8 cellular contexts compared by ENCODE assay signal in the genomic region with DNA sequence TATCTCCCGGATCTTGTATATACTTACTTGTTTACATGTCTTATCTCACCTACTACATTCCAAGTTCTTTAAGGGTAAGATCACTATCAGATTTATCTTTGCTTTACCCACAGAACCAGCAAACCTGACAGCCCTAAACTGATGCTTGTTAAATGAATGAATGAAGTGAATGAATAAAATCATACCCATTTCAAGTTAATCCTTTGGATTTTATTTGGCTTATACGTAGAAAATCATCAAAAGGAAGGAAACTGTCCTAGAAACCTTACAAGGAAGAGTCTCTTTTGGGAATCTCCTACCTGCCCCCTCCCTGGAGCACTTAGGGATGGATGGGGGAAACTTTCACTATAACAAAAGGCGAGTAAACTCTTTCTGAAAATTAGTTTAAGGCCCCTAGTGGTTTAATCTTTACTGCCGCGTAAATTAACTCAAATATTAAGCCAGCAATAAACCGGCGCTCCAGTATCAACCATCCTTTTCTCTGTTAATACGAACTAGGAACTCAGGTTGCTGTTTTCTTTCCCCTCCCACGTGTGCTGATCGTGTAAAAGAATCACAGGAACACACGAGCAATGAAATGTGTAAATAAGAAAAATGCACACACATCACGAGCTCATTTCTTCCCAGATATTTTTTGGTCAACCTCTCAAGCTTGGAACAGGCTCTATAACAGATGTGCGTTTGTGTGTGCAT. TPM values are rescaled to one million over a fixed set of nuclear protein-coding genes. Genes with fewer than 3 reads are reported as not detected.
DNase-seq lines count a peak whose midpoint lies in the region; ATAC-seq and TF ChIP-seq lines count a peak whose summit lies in the region.

No MANE protein-coding gene starts in this region.

- H4K8ac ChIP-seq in mesendoderm (ENCODE audit: low read depth, low read length), result peak overlapping the region; percentile 31

- H3K27me3 Mint-ChIP-seq in IgD-negative memory B cell, result peaks cover 27% of the 10 kb centered on the region

- no peak overlapping the region for H3K18ac ChIP-seq in mesendoderm (ENCODE audit: low read length)

- ATAC-seq in GM21360 (IDR thresholded peaks at IDR 0.05; ENCODE audit: unreplicated experiment), result no peak
- ATAC-seq in GM18520 (IDR thresholded peaks at IDR 0.05; ENCODE audit: unreplicated experiment), result no peak

- DNase-seq in AG20443 (ENCODE audit: low spot score) (peak; percentile 20), breast epithelium (ENCODE audit: low spot score in 2 of 2) (no peak), mesendoderm (peak; percentile 44), NCI-H2029 (lab: John Stamatoyannopoulos, UW) (no peak), posterior vena cava (ENCODE audit: low spot score) (no peak)

- no peak overlapping the region for H4K5ac ChIP-seq in mesendoderm (ENCODE audit: low read length)

- H3K4me3 Mint-ChIP-seq in IgD-negative memory B cell, result peak overlapping the region; percentile 92 to 99 (median 98)

- no peak overlapping the region for H3K23ac ChIP-seq in mesendoderm (ENCODE audit: low read length)

- H3K9me3 Mint-ChIP-seq in IgD-negative memory B cell, result no peaks in the 10 kb centered on the region

- intact Hi-C loops in breast epithelium (cut with DNase I; ENCODE audit: low total_unique reads) (no loop called here), posterior vena cava (cut with DNase I) (loop anchor here in 1 of 2 donors (10.0 kb wide), 1 partner anchor 69 kb away; no protein-coding TSS in a partner anchor)

- H3K4me3 ChIP-seq in breast epithelium, result peak overlapping the region; percentile 77 to 97 (median 88)
- peak overlapping the region; percentile 10 for H3K4me3 ChIP-seq in mesendoderm (ENCODE audit: low read length)

- no peak overlapping the region for H2BK15ac ChIP-seq in mesendoderm (replicated peaks; ENCODE audit: low read depth)

- H3K36me3 Mint-ChIP-seq in IgD-negative memory B cell, result no peaks in the 10 kb centered on the region

- WGBS in mesendoderm (ENCODE audit: extremely low coverage, insufficient coverage, low lambda C conversion rate), result no CpG with 5 or more reads among the region's 13 CpGs

- TF ChIP-seq CTCF in breast epithelium (IDR thresholded peaks at IDR 0.05), result peak in 1 of 3 donors; percentile 16

- H3K27ac ChIP-seq in breast epithelium, result peak overlapping the region; percentile 89 to 97
- H3K27ac ChIP-seq in mesendoderm (ENCODE audit: low read depth, low read length), result no peak overlapping the region

- H2AK5ac ChIP-seq in mesendoderm (ENCODE audit: low read length), result no peak overlapping the region

- H3K27me3 ChIP-seq in breast epithelium (no peaks in the 10 kb centered on the region), mesendoderm (ENCODE audit: insufficient read depth, low read length, poor library complexity) (no peaks in the 10 kb centered on the region)

- no peak overlapping the region for H2BK120ac ChIP-seq in mesendoderm (ENCODE audit: low read depth, low read length)

- no peaks in the 10 kb centered on the region for H3K79me2 ChIP-seq in mesendoderm (ENCODE audit: control insufficient read depth, insufficient read depth, low read length)

- no peak for TF ChIP-seq POLR2A in breast epithelium (IDR thresholded peaks at IDR 0.05)

- peak overlapping the region; percentile 36 for H3K9ac ChIP-seq in mesendoderm (ENCODE audit: low read length)

- peak overlapping the region in 1 of 3 donors; percentile 63 for H3K27ac Mint-ChIP-seq in IgD-negative memory B cell

- H3K79me1 ChIP-seq in mesendoderm (ENCODE audit: low read length), result peaks cover under 1% of the 10 kb centered on the region

- peak overlapping the region; percentile 59 for H3K4me2 ChIP-seq in mesendoderm (ENCODE audit: low read length)

- peak overlapping the region; percentile 26 for H3K56ac ChIP-seq in mesendoderm (ENCODE audit: low read length)

- no peak overlapping the region for H2BK5ac ChIP-seq in mesendoderm (ENCODE audit: low read length)

- H3K36me3 ChIP-seq in breast epithelium (no peaks in the 10 kb centered on the region), mesendoderm (ENCODE audit: control insufficient read depth, insufficient read depth, low read length) (no peaks in the 10 kb centered on the region)

- H3K4me1 ChIP-seq in breast epithelium (peaks cover 0 to 6% of the 10 kb centered on the region in 2 donors), mesendoderm (ENCODE audit: control insufficient read depth, low read depth, low read length) (peaks cover 9% of the 10 kb centered on the region)

- H3K4ac ChIP-seq in mesendoderm (ENCODE audit: low read depth, low read length), result no peak overlapping the region

- no peaks in the 10 kb centered on the region for H3K9me3 ChIP-seq in breast epithelium

- peaks cover 15 to 17% (median 15%) of the 10 kb centered on the region in 3 donors for H3K4me1 Mint-ChIP-seq in IgD-negative memory B cell

RNA-seq across cellular contexts. Expression of gene UTRN, which starts 1.2 kb away (rescaled TPM):
- 76.7 TPM for polyA plus RNA-seq in IgD-negative memory B cell
- total RNA-seq in breast epithelium (100 to 1,000 TPM; 204 to 397 (median 263) TPM), posterior vena cava (100 to 1,000 TPM; 215 to 229 TPM)
- 27.5 TPM for polyA plus RNA-seq in mesendoderm (2013, experiment 1 of 2)
- 28.9 TPM for polyA plus RNA-seq in mesendoderm (2013, experiment 2 of 2)

Comparison
In these comparisons a context has a peak if more than half of its experiments do, and no peak if none do; other contexts are left out.
1. DNase-seq: peak in AG20443 (single experiment) and mesendoderm (single experiment); none in breast epithelium (0 of 2), NCI-H2029 (single experiment) and posterior vena cava (single experiment).